Comparison of ENCODE assay signal across 1 cellular context in genomic region chr1:3180915-3181314, GRCh38.
TF ChIP-seq lines count a peak whose summit lies in the region.

No MANE protein-coding gene starts in this region.

TF ChIP-seq in IMR-90, 13 proteins besides CTCF, POLR2A, EP300 and RAD21 (continued from another document):
- no peak for TF ChIP-seq RCOR1 (IDR thresholded peaks at IDR 0.05; ENCODE audit: insufficient replicate concordance, low read length)
- TF ChIP-seq ELK1 (IDR thresholded peaks at IDR 0.05; ENCODE audit: borderline replicate concordance, low read depth, low read length), result no peak
- no peak for TF ChIP-seq SMC3 (IDR thresholded peaks at IDR 0.05; ENCODE audit: low read depth, low read length)
- no peak for TF ChIP-seq CHD1 (IDR thresholded peaks at IDR 0.05; ENCODE audit: low read depth, low read length)
